1 cellular context compared by ENCODE assay signal in genomic region chr1:37987679-37988078, GRCh38.
TF ChIP-seq lines count a peak whose summit lies in the region.

No MANE protein-coding gene starts in this region.

TF ChIP-seq in HepG2, 621 proteins besides CTCF, POLR2A, EP300 and RAD21 (continues in another document):
- TF ChIP-seq THRA (CRISPR knock-in tag; IDR thresholded peaks at IDR 0.05; ENCODE audit: borderline replicate concordance), result peak; percentile 69; the same call in 1 of the 2 replicates
- no peak for TF ChIP-seq MED8 (CRISPR knock-in tag; IDR thresholded peaks at IDR 0.05; ENCODE audit: insufficient replicate concordance)
- no peak for TF ChIP-seq HNF1A (IDR thresholded peaks at IDR 0.05; ENCODE audit: low read depth)
- no peak for TF ChIP-seq HNF1A (CRISPR knock-in tag; IDR thresholded peaks at IDR 0.05; ENCODE audit: borderline replicate concordance)
- TF ChIP-seq TRAFD1 (CRISPR knock-in tag; IDR thresholded peaks at IDR 0.05; ENCODE audit: borderline replicate concordance), result no peak
- TF ChIP-seq ARNTL (CRISPR knock-in tag; IDR thresholded peaks at IDR 0.05), result no peak
- TF ChIP-seq ZNF773 (CRISPR knock-in tag; IDR thresholded peaks at IDR 0.05; ENCODE audit: borderline replicate concordance), result no peak
- peak; percentile 38; the same call in 1 of the 2 replicates for TF ChIP-seq ATF7 (IDR thresholded peaks at IDR 0.05)
- no peak for TF ChIP-seq ATF7 (CRISPR knock-in tag; IDR thresholded peaks at IDR 0.05)
- TF ChIP-seq FOXA3 (CRISPR knock-in tag; IDR thresholded peaks at IDR 0.05), result peak; percentile 60
- TF ChIP-seq FOXA1 (IDR thresholded peaks at IDR 0.05), result no peak
- TF ChIP-seq FOXA1 (CRISPR knock-in tag; IDR thresholded peaks at IDR 0.05), result peak; percentile 73
- peak; percentile 68 for TF ChIP-seq THAP11 (CRISPR knock-in tag; IDR thresholded peaks at IDR 0.05)
- TF ChIP-seq ZFP82 (CRISPR knock-in tag; IDR thresholded peaks at IDR 0.05; ENCODE audit: borderline replicate concordance), result no peak
- no peak for TF ChIP-seq KLF9 (CRISPR knock-in tag; IDR thresholded peaks at IDR 0.05; ENCODE audit: low read depth)
- no peak for TF ChIP-seq E2F1 (CRISPR knock-in tag; IDR thresholded peaks at IDR 0.05)
- TF ChIP-seq RXRA (CRISPR knock-in tag; IDR thresholded peaks at IDR 0.05), result peak; percentile 39; the same call in 1 of the 2 replicates
- no peak for TF ChIP-seq FOXK2 (IDR thresholded peaks at IDR 0.05)
- TF ChIP-seq ZBTB25 (CRISPR knock-in tag; IDR thresholded peaks at IDR 0.05), result peak; percentile 47; the same call in 1 of the 2 replicates
- TF ChIP-seq CEBPG (CRISPR knock-in tag; IDR thresholded peaks at IDR 0.05), result peak; percentile 90
- TF ChIP-seq NR1H2 (CRISPR knock-in tag; IDR thresholded peaks at IDR 0.05; ENCODE audit: borderline replicate concordance, low read depth), result no peak
- TF ChIP-seq KIAA2018 (CRISPR knock-in tag; IDR thresholded peaks at IDR 0.05; ENCODE audit: borderline replicate concordance), result no peak
- TF ChIP-seq SNAPC4 (CRISPR knock-in tag; IDR thresholded peaks at IDR 0.05), result no peak
- 0 out of 2 replicates have a peak, but pooled peaks have one; percentile 25 for TF ChIP-seq FOXP4 (CRISPR knock-in tag; IDR thresholded peaks at IDR 0.05)
- TF ChIP-seq GTF2F1 (IDR thresholded peaks at IDR 0.05; ENCODE audit: low read length), result no peak
